ENCODE assay signal across 21 cellular contexts in genomic region chr14:104178279-104178678, GRCh38. TPM values are rescaled to one million over a fixed set of nuclear protein-coding genes. Genes with fewer than 3 reads are reported as not detected.
"Had no signal": no experiment of that assay in that cellular context is flagged by ENCODE, and none has a peak within 500 bp of the region (broad histone marks: within the 10 kb centered on the region; RNA-seq: fewer than 3 reads in every experiment).

No MANE protein-coding gene starts in this region.

- ATAC-seq: activated CD8-positive, alpha-beta T cell treated with anti-CD3 and anti-CD28 coated beads, Interleukin-2, amount 10 ng/mL, durations not matched to agents 7 days and 5 days; body of pancreas; foreskin keratinocyte; natural killer cell treated with Interleukin-12 subunit alpha and Interleukin-12 subunit beta and Interleukin-15 and Interleukin-18, amount 100 ng/mL, for 72 hours had no signal

- H3K4me1 ChIP-seq: body of pancreas, foreskin keratinocyte, tibial artery had no signal

- H3K4me3 ChIP-seq: body of pancreas, lung, tibial artery had no signal

- H3K9me3 ChIP-seq: body of pancreas, tibial artery had no signal

- H3K36me3 ChIP-seq: tibial artery had no signal

- H3K27me3 ChIP-seq: body of pancreas, foreskin keratinocyte had no signal

- H3K27ac ChIP-seq: body of pancreas, foreskin keratinocyte, tibial artery had no signal

- DNase-seq: activated CD4-positive, alpha-beta T cell treated with anti-CD3 and anti-CD28 coated beads, Interleukin-2, amount 10 ng/mL, durations not matched to agents 7 days and 5 days; activated CD8-positive, alpha-beta T cell treated with anti-CD3 and anti-CD28 coated beads, Interleukin-2, amount 10 ng/mL, durations not matched to agents 7 days and 5 days; activated naive CD4-positive, alpha-beta T cell treated with Interleukin-2 at 50 U/mL for 16 hours; activated naive CD8-positive, alpha-beta T cell treated with anti-CD3 and anti-CD28 coated beads, Interleukin-2, amount 10 ng/mL, durations not matched to agents 7 days and 5 days; activated T-cell treated with anti-CD3 and anti-CD28 coated beads, Interleukin-2, amount 50 U/mL, for 24 hours; amygdala; body of pancreas; caudate nucleus; endodermal cell; foreskin keratinocyte; glutamatergic neuron; kidney; stimulated activated CD4-positive, alpha-beta T cell treated with anti-CD3 and anti-CD28 coated beads, Interleukin-12 subunit alpha, Interleukin-12 subunit beta, amount 100 ng/mL, for 4 hours; stimulated activated CD4-positive, alpha-beta T cell treated with anti-CD3 and anti-CD28 coated beads, Interleukin-1b, Interleukin-23, amount 100 ng/mL, for 48 hours; stimulated activated naive CD4-positive, alpha-beta T cell treated with Interleukin-2 at 50 U/mL for 16 hours; substantia nigra; T-helper 1 cell; T-helper 9 cell; tibial artery had no signal

RNA-seq across cellular contexts. Expression of gene KIF26A, which starts 39.9 kb away (rescaled TPM):
- total RNA-seq: natural killer cell treated with Interleukin-12 subunit alpha and Interleukin-12 subunit beta and Interleukin-15 and Interleukin-18, amount 100 ng/mL, for 72 hours had no signal
